Comparison of ENCODE assay signal across 22 cellular contexts in genomic region chr12:124304314-124304790, GRCh38. TPM values are rescaled to one million over a fixed set of nuclear protein-coding genes. Genes with fewer than 3 reads are reported as not detected.
DNase-seq lines count a peak whose midpoint lies in the region; FAIRE-seq and TF ChIP-seq lines count a peak whose summit lies in the region.
"Had no signal": no experiment of that assay in that cellular context is flagged by ENCODE, and none has a peak within 500 bp of the region (broad histone marks: within the 10 kb centered on the region; RNA-seq: fewer than 3 reads in every experiment).

No MANE protein-coding gene starts in this region.

- no peak overlapping the region for H4K8ac ChIP-seq in H9 (replicated peaks; ENCODE audit: insufficient read length, low read depth, low read length)

- no peak overlapping the region for H2BK12ac ChIP-seq in H9 (ENCODE audit: insufficient read length, low read depth, low read length)

- no peak overlapping the region for H2BK15ac ChIP-seq in H9 (ENCODE audit: low read depth, low read length)

- H3K4me3 Mint-ChIP-seq in H9 (no peak overlapping the region), neural progenitor cell (no peak overlapping the region)
- H3K4me3 Mint-ChIP-seq: CD4-positive, alpha-beta T cell had no signal

- H3K23me2 ChIP-seq in H9 (ENCODE audit: insufficient read length, low read depth, low read length, poor library complexity, severe bottlenecking), result peaks cover 2% of the 10 kb centered on the region

- FAIRE-seq in kidney (lab: Jason Lieb, UNC), result no peak
- FAIRE-seq: A204.1, D721Med, G401.6, GM12891, GM19239, H54 had no signal

- no peak overlapping the region for H3K9ac ChIP-seq in H9 (ENCODE audit: extremely low read depth, insufficient read length, low read length)
- no peak overlapping the region for H3K9ac ChIP-seq in kidney (ENCODE audit: low read length in 2 of 2)
- H3K9ac ChIP-seq in neural progenitor cell, result no peak overlapping the region
- H3K9ac ChIP-seq: GM23248 had no signal

- H3K79me2 ChIP-seq in H9 (ENCODE audit: insufficient read depth, low read length) (no peaks in the 10 kb centered on the region), neural progenitor cell (ENCODE audit: low read depth) (no peaks in the 10 kb centered on the region)

- H3K4me1 ChIP-seq in H9 (ENCODE audit: insufficient read depth, low read length), result no peaks in the 10 kb centered on the region; the same call in 1 of the 2 replicates
- H3K4me1 ChIP-seq in kidney (ENCODE audit: control insufficient read depth in 1 of 2, insufficient read depth in 1 of 2, low read depth in 1 of 2, low read length in 2 of 2), result no peaks in the 10 kb centered on the region
- H3K4me1 ChIP-seq in neural progenitor cell, result no peaks in the 10 kb centered on the region
- H3K4me1 ChIP-seq: Caco-2 had no signal

- peak; percentile 50 for DNase-seq in H7
- no peak for DNase-seq in H9
- DNase-seq in kidney, result peak; percentile 55
- no peak for DNase-seq in neural progenitor cell (ENCODE audit: low spot score)
- DNase-seq in NCI-H1092 (lab: John Stamatoyannopoulos, UW), result no peak
- DNase-seq in activated effector memory CD4-positive, alpha-beta T cell treated with anti-CD3 and anti-CD28 coated beads, Interleukin-2, amount 50 U/mL, for 16 hours, result no peak
- no peak for DNase-seq in dedifferentiated amniotic fluid mesenchymal stem cell (ENCODE audit: extremely low spot score)
- DNase-seq in NCI-H1092 treated with DMSO at 0.1 percent for 48 hours (lab: John Stamatoyannopoulos, UW), result no peak
- DNase-seq: ACHN; AML-193; Caco-2; CD4-positive, alpha-beta T cell; GM23248 had no signal

- no peak overlapping the region for H2BK5ac ChIP-seq in H9 (ENCODE audit: insufficient read length, low read length)

- H3K4me2 ChIP-seq in H9 (ENCODE audit: insufficient read depth, insufficient read length, low read length), result no peak overlapping the region
- no peak overlapping the region for H3K4me2 ChIP-seq in neural progenitor cell

- no peak overlapping the region for H2BK120ac ChIP-seq in H9 (ENCODE audit: low read depth, low read length, poor library complexity, severe bottlenecking)

- no peak overlapping the region for H3K18ac ChIP-seq in H9 (ENCODE audit: insufficient read length, low read depth, low read length)

- H3K9me3 Mint-ChIP-seq in H9, result no peaks in the 10 kb centered on the region
- no peaks in the 10 kb centered on the region for H3K9me3 Mint-ChIP-seq in neural progenitor cell
- H3K9me3 Mint-ChIP-seq: CD4-positive, alpha-beta T cell had no signal

- H3K36me3 ChIP-seq in H7 (replicated peaks; ENCODE audit: control insufficient read depth, insufficient read depth, low read length) (no peaks in the 10 kb centered on the region; the same call in 1 of the 2 replicates), kidney (ENCODE audit: control insufficient read depth in 1 of 2, insufficient read depth in 2 of 2, low read length in 2 of 2) (no peaks in the 10 kb centered on the region), neural progenitor cell (no peaks in the 10 kb centered on the region)

- intact Hi-C loops in kidney (cut with DNase I), result no loop called here

- H3K27me3 ChIP-seq in H7 (ENCODE audit: control insufficient read depth, insufficient read depth, low read length), result no peaks in the 10 kb centered on the region
- no peaks in the 10 kb centered on the region for H3K27me3 ChIP-seq in H9 (ENCODE audit: insufficient read depth, low read length)
- no peaks in the 10 kb centered on the region for H3K27me3 ChIP-seq in neural progenitor cell

- H2AFZ ChIP-seq in H9 (ENCODE audit: low read length) (no peak overlapping the region), neural progenitor cell (replicated peaks) (no peak overlapping the region)
- H2AFZ ChIP-seq: GM23248 had no signal

- H3K27ac Mint-ChIP-seq in H9 (peak overlapping the region in 2 of 3 experiments; percentile 18 to 77; a peak in 3 of 7 replicates), neural progenitor cell (peak overlapping the region; percentile 59)
- H3K27ac Mint-ChIP-seq: CD4-positive, alpha-beta T cell had no signal

- TF ChIP-seq CTCF in H9 (conservative IDR thresholded peaks at IDR 0.05) (no peak), kidney (IDR thresholded peaks at IDR 0.05; ENCODE audit: borderline replicate concordance, extremely low read depth, insufficient read depth) (no peak), neural progenitor cell (IDR thresholded peaks at IDR 0.05) (no peak)

- no peak overlapping the region for H3K23ac ChIP-seq in H9 (ENCODE audit: insufficient read length, low read depth, low read length)

- no peak overlapping the region for H3T11ph ChIP-seq in H9 (ENCODE audit: low read length)

- no peak overlapping the region; the same call in 1 of the 2 replicates for H3K14ac ChIP-seq in H9 (ENCODE audit: insufficient read depth, low read length)

- no peak overlapping the region for H3K27ac ChIP-seq in H9 (ENCODE audit: insufficient read length, low read depth, low read length)
- no peak overlapping the region for H3K27ac ChIP-seq in kidney (ENCODE audit: low read depth in 2 of 2, low read length in 2 of 2)
- H3K27ac ChIP-seq in neural progenitor cell, result no peak overlapping the region
- H3K27ac ChIP-seq: C4-2B, GM23248 had no signal

- no peak overlapping the region for H4K91ac ChIP-seq in H9 (ENCODE audit: insufficient read length, low read depth, low read length)

- H3K36me3 Mint-ChIP-seq in H9 (ENCODE audit: insufficient read depth in 1 of 3, low read depth in 3 of 3), result no peaks in the 10 kb centered on the region; a peak in 3 of 7 replicates
- no peaks in the 10 kb centered on the region for H3K36me3 Mint-ChIP-seq in neural progenitor cell

- H3K4me1 Mint-ChIP-seq in H9 (no peaks in the 10 kb centered on the region), neural progenitor cell (peaks cover 7% of the 10 kb centered on the region)

- H3F3A ChIP-seq in neural progenitor cell (ENCODE audit: low read depth), result no peaks in the 10 kb centered on the region

- H2AK5ac ChIP-seq in H9 (ENCODE audit: insufficient read length, low read length), result no peak overlapping the region

- no peak overlapping the region for H3K4me3 ChIP-seq in H7 (ENCODE audit: insufficient read depth, low read depth, low read length)
- H3K4me3 ChIP-seq in kidney (ENCODE audit: low read length in 2 of 2), result no peak overlapping the region
- H3K4me3 ChIP-seq in neural progenitor cell, result no peak overlapping the region
- H3K4me3 ChIP-seq: GM23248 had no signal

- H3K9me3 ChIP-seq in H9 (ENCODE audit: control insufficient read depth, low read depth, low read length) (no peaks in the 10 kb centered on the region), kidney (ENCODE audit: control insufficient read depth in 1 of 2, low read length in 2 of 2) (no peaks in the 10 kb centered on the region), neural progenitor cell (ENCODE audit: low read depth) (no peaks in the 10 kb centered on the region)
- H3K9me3 ChIP-seq: Caco-2 had no signal

- no CpG with 5 or more reads among the region's 20 CpGs for WGBS in H9 (ENCODE audit: extremely low coverage, insufficient read length, low lambda C conversion rate)

- H2BK20ac ChIP-seq in H9 (ENCODE audit: low read depth, low read length, poor library complexity, severe bottlenecking), result no peak overlapping the region

- no peak overlapping the region for H3K56ac ChIP-seq in H9 (ENCODE audit: insufficient read length, low read depth, low read length)

- H4K20me1 ChIP-seq in H9 (ENCODE audit: control insufficient read depth, insufficient read depth, insufficient read length) (no peaks in the 10 kb centered on the region), neural progenitor cell (ENCODE audit: low read depth) (no peaks in the 10 kb centered on the region)

- H3K27me3 Mint-ChIP-seq in H9 (ENCODE audit: low read depth) (peaks cover 3% of the 10 kb centered on the region; the same call in 1 of the 2 replicates), neural progenitor cell (ENCODE audit: insufficient read depth, low read depth) (peaks cover 6% of the 10 kb centered on the region)

- H4K5ac ChIP-seq in H9 (ENCODE audit: insufficient read length, low read depth, low read length), result no peak overlapping the region

- H3K79me1 ChIP-seq in H9 (ENCODE audit: insufficient read depth, low read depth, low read length, poor library complexity, severe bottlenecking), result no peaks in the 10 kb centered on the region

- H3K4ac ChIP-seq in H9 (ENCODE audit: low read depth, low read length), result no peak overlapping the region

RNA-seq across cellular contexts. Expression of gene RFLNA, which starts 9.5 kb away (rescaled TPM):
- 1.4 and 3.7 TPM in 2 replicates for total RNA-seq in H7 (2014; rRNA removed; shearing (Covaris generic))
- total RNA-seq in H9 (2021), result 9.7 and 10.6 TPM in 2 replicates
- 0.76 TPM for total RNA-seq in kidney
- polyA plus RNA-seq in kidney (ENCODE audit: insufficient read depth, low read depth, low replicate concordance), result 0.82 TPM
- 1.4 and 2.8 TPM in 2 replicates for total RNA-seq in neural progenitor cell (ENCODE audit: low replicate concordance)
- total RNA-seq: CD4-positive, alpha-beta T cell; HT-29 had no signal
- polyA plus RNA-seq: BJ had no signal

Comparison
In these comparisons a context has a peak if more than half of its experiments do, and no peak if none do; other contexts are left out.
1. DNase-seq: peak in H7 (single experiment) and kidney (single experiment); none in H9 (single experiment), neural progenitor cell (single experiment), NCI-H1092 (single experiment), activated effector memory CD4-positive, alpha-beta T cell treated with anti-CD3 and anti-CD28 coated beads, Interleukin-2, amount 50 U/mL, for 16 hours (single experiment), dedifferentiated amniotic fluid mesenchymal stem cell (single experiment) and NCI-H1092 treated with DMSO at 0.1 percent for 48 hours (single experiment).